ENCODE assay signal across 11 cellular contexts in genomic region chr20:34058831-34059230, GRCh38. TPM values are rescaled to one million over a fixed set of nuclear protein-coding genes. Genes with fewer than 3 reads are reported as not detected.
A peak's percentile ranks its signal among the peaks of the same experiment; 100 is the strongest.
DNase-seq lines count a peak whose midpoint lies in the region; ATAC-seq and TF ChIP-seq lines count a peak whose summit lies in the region.
"Had no signal": no experiment of that assay in that cellular context is flagged by ENCODE, and none has a peak within 500 bp of the region (broad histone marks: within the 10 kb centered on the region; RNA-seq: fewer than 3 reads in every experiment).

No MANE protein-coding gene starts in this region.

- H3K9me3 ChIP-seq in aorta (ENCODE audit: control insufficient read depth, low read length): no peaks in the 10 kb centered on the region

- no peak overlapping the region for H3K4me3 Mint-ChIP-seq in activated naive CD8-positive, alpha-beta T cell
- H3K4me3 Mint-ChIP-seq in activated naive CD8-positive, alpha-beta T cell treated with anti-CD3 and anti-CD28 coated beads for 36 hours: no peak overlapping the region
- H3K4me3 Mint-ChIP-seq in effector memory CD8-positive, alpha-beta T cell: no peak overlapping the region
- no peak overlapping the region for H3K4me3 Mint-ChIP-seq in stimulated activated naive CD8-positive, alpha-beta T cell treated with anti-CD3 and anti-CD28 coated beads, Interleukin-15, Interleukin-2, amounts not matched to agents 100 ng/mL and 50 ng/mL, for 24 hours
- H3K4me3 Mint-ChIP-seq in progenitor cell of endocrine pancreas (ENCODE audit: low read depth): no peak overlapping the region

- H3K36me3 Mint-ChIP-seq in activated naive CD8-positive, alpha-beta T cell: peaks cover 4% of the 10 kb centered on the region
- H3K36me3 Mint-ChIP-seq in activated naive CD8-positive, alpha-beta T cell treated with anti-CD3 and anti-CD28 coated beads for 36 hours: peaks cover 3% of the 10 kb centered on the region
- H3K36me3 Mint-ChIP-seq in effector memory CD8-positive, alpha-beta T cell (ENCODE audit: insufficient read depth): peaks cover 29% of the 10 kb centered on the region
- peaks cover 20% of the 10 kb centered on the region for H3K36me3 Mint-ChIP-seq in stimulated activated naive CD8-positive, alpha-beta T cell treated with anti-CD3 and anti-CD28 coated beads, Interleukin-15, Interleukin-2, amounts not matched to agents 100 ng/mL and 50 ng/mL, for 24 hours (ENCODE audit: low read depth)
- H3K36me3 Mint-ChIP-seq in progenitor cell of endocrine pancreas (ENCODE audit: insufficient read depth): no peaks in the 10 kb centered on the region

- WGBS in aorta, 2 donors: 12 to 16% methylated on average over 1 of the region's 1 CpG

- H3K4me3 ChIP-seq in aorta (ENCODE audit: low read length in 2 of 2) (no peak overlapping the region), dorsolateral prefrontal cortex (no peak overlapping the region)

- H3K27ac ChIP-seq in aorta (ENCODE audit: low read depth in 1 of 2, low read length in 2 of 2): no peak overlapping the region
- no peak overlapping the region for H3K27ac ChIP-seq in dorsolateral prefrontal cortex

- H3K27me3 Mint-ChIP-seq in activated naive CD8-positive, alpha-beta T cell: no peaks in the 10 kb centered on the region
- no peaks in the 10 kb centered on the region for H3K27me3 Mint-ChIP-seq in activated naive CD8-positive, alpha-beta T cell treated with anti-CD3 and anti-CD28 coated beads for 36 hours
- H3K27me3 Mint-ChIP-seq in effector memory CD8-positive, alpha-beta T cell: no peaks in the 10 kb centered on the region
- no peaks in the 10 kb centered on the region for H3K27me3 Mint-ChIP-seq in stimulated activated naive CD8-positive, alpha-beta T cell treated with anti-CD3 and anti-CD28 coated beads, Interleukin-15, Interleukin-2, amounts not matched to agents 100 ng/mL and 50 ng/mL, for 24 hours
- no peaks in the 10 kb centered on the region for H3K27me3 Mint-ChIP-seq in progenitor cell of endocrine pancreas

- H3K27ac Mint-ChIP-seq in activated naive CD8-positive, alpha-beta T cell: peak overlapping the region; percentile 1
- H3K27ac Mint-ChIP-seq in activated naive CD8-positive, alpha-beta T cell treated with anti-CD3 and anti-CD28 coated beads for 36 hours: no peak overlapping the region
- peak overlapping the region; percentile 33 to 73 for H3K27ac Mint-ChIP-seq in effector memory CD8-positive, alpha-beta T cell
- H3K27ac Mint-ChIP-seq in stimulated activated naive CD8-positive, alpha-beta T cell treated with anti-CD3 and anti-CD28 coated beads, Interleukin-15, Interleukin-2, amounts not matched to agents 100 ng/mL and 50 ng/mL, for 24 hours: peak overlapping the region; percentile 39
- H3K27ac Mint-ChIP-seq in progenitor cell of endocrine pancreas: no peak overlapping the region

- intact Hi-C loops in aorta (cut with DNase I): loop anchor here in 1 of 2 donors (5.0 kb wide), 1 partner anchor 42 kb away; no protein-coding TSS in a partner anchor
- intact Hi-C loops in dorsolateral prefrontal cortex (cut with DNase I): no loop called here

- no peaks in the 10 kb centered on the region for H3K27me3 ChIP-seq in aorta (ENCODE audit: control insufficient read depth in 1 of 2, insufficient read depth in 2 of 2, low read length in 1 of 2)
- no peaks in the 10 kb centered on the region for H3K27me3 ChIP-seq in dorsolateral prefrontal cortex

- TF ChIP-seq CTCF in dorsolateral prefrontal cortex (IDR thresholded peaks at IDR 0.05 in 54 of 56, conservative IDR thresholded peaks at IDR 0.05 in 2 of 56; ENCODE audit: low read depth in 1 of 56, partially characterized antibody in 56 of 56) (no peak), progenitor cell of endocrine pancreas (IDR thresholded peaks at IDR 0.05; ENCODE audit: unreplicated experiment) (no peak)

- DNase-seq in activated naive CD8-positive, alpha-beta T cell treated with anti-CD3 and anti-CD28 coated beads for 36 hours: no peak
- DNase-seq in NCI-H146 treated with DMSO at 0.1 percent for 48 hours (lab: John Stamatoyannopoulos, UW; ENCODE audit: unreplicated experiment) (peak; percentile 25), aorta (no peak), dorsolateral prefrontal cortex (no peak), progenitor cell of endocrine pancreas (ENCODE audit: low spot score, unreplicated experiment) (no peak)
- peak in 1 of 3 experiments; percentile 13 for DNase-seq in effector memory CD8-positive, alpha-beta T cell
- DNase-seq: islet precursor cell, NCI-H774, T-helper 9 cell had no signal

- H3K4me1 Mint-ChIP-seq in activated naive CD8-positive, alpha-beta T cell (ENCODE audit: low read depth): peaks cover 85% of the 10 kb centered on the region
- peaks cover 64% of the 10 kb centered on the region for H3K4me1 Mint-ChIP-seq in activated naive CD8-positive, alpha-beta T cell treated with anti-CD3 and anti-CD28 coated beads for 36 hours
- H3K4me1 Mint-ChIP-seq in effector memory CD8-positive, alpha-beta T cell (ENCODE audit: low read depth in 2 of 2): peaks cover 58 to 77% of the 10 kb centered on the region in 2 donors
- peaks cover 88% of the 10 kb centered on the region for H3K4me1 Mint-ChIP-seq in stimulated activated naive CD8-positive, alpha-beta T cell treated with anti-CD3 and anti-CD28 coated beads, Interleukin-15, Interleukin-2, amounts not matched to agents 100 ng/mL and 50 ng/mL, for 24 hours (ENCODE audit: low read depth)
- peaks cover 18% of the 10 kb centered on the region for H3K4me1 Mint-ChIP-seq in progenitor cell of endocrine pancreas (ENCODE audit: low read depth)

- H3K4me1 ChIP-seq in aorta (ENCODE audit: control insufficient read depth in 1 of 2, insufficient read depth in 2 of 2, low read length in 2 of 2): peaks cover 0 to 7% of the 10 kb centered on the region in 2 donors

- peak; percentile 88 for ATAC-seq in effector memory CD8-positive, alpha-beta T cell (replicated peaks)
- no peak for ATAC-seq in aorta (ENCODE audit: low FRiP score)

- H3K9me3 Mint-ChIP-seq in activated naive CD8-positive, alpha-beta T cell (ENCODE audit: low read depth): no peaks in the 10 kb centered on the region
- H3K9me3 Mint-ChIP-seq in activated naive CD8-positive, alpha-beta T cell treated with anti-CD3 and anti-CD28 coated beads for 36 hours: no peaks in the 10 kb centered on the region
- H3K9me3 Mint-ChIP-seq in effector memory CD8-positive, alpha-beta T cell: no peaks in the 10 kb centered on the region
- H3K9me3 Mint-ChIP-seq in stimulated activated naive CD8-positive, alpha-beta T cell treated with anti-CD3 and anti-CD28 coated beads, Interleukin-15, Interleukin-2, amounts not matched to agents 100 ng/mL and 50 ng/mL, for 24 hours: no peaks in the 10 kb centered on the region
- H3K9me3 Mint-ChIP-seq in progenitor cell of endocrine pancreas (ENCODE audit: low read depth): no peaks in the 10 kb centered on the region

- peaks cover 0 to 1% of the 10 kb centered on the region in 2 donors for H3K36me3 ChIP-seq in aorta (ENCODE audit: control insufficient read depth in 1 of 2, insufficient read depth in 2 of 2, low read length in 1 of 2)

RNA-seq across cellular contexts. Expression of gene EIF2S2, which starts 53.2 kb away (rescaled TPM):
- total RNA-seq in activated naive CD8-positive, alpha-beta T cell treated with anti-CD3 and anti-CD28 coated beads for 36 hours: 100 to 1,000 TPM; 177 to 179 TPM
- total RNA-seq in aorta (10 to 100 TPM; 37.1 to 46.2 TPM), dorsolateral prefrontal cortex (10 to 100 TPM; 20.5 to 39.5 (median 30.6) TPM), progenitor cell of endocrine pancreas (84.0 and 89.9 TPM in 2 replicates)
- 10 to 100 TPM; 49.9 to 54.0 TPM for polyA plus RNA-seq in aorta

Comparison
In these comparisons a context has a peak if more than half of its experiments do, and no peak if none do; other contexts are left out.
1. H3K27ac Mint-ChIP-seq: peak in activated naive CD8-positive, alpha-beta T cell (single experiment), effector memory CD8-positive, alpha-beta T cell (2 of 2) and stimulated activated naive CD8-positive, alpha-beta T cell treated with anti-CD3 and anti-CD28 coated beads, Interleukin-15, Interleukin-2, amounts not matched to agents 100 ng/mL and 50 ng/mL, for 24 hours (single experiment); none in activated naive CD8-positive, alpha-beta T cell treated with anti-CD3 and anti-CD28 coated beads for 36 hours (single experiment) and progenitor cell of endocrine pancreas (single experiment).